18 cellular contexts compared by ENCODE assay signal in genomic region chr6:7960141-7960540, GRCh38. TPM values are rescaled to one million over a fixed set of nuclear protein-coding genes. Genes with fewer than 3 reads are reported as not detected.
DNase-seq lines count a peak whose midpoint lies in the region; ATAC-seq lines count a peak whose summit lies in the region.
"Had no signal": no experiment of that assay in that cellular context is flagged by ENCODE, and none has a peak within 500 bp of the region (broad histone marks: within the 10 kb centered on the region; RNA-seq: fewer than 3 reads in every experiment).

No MANE protein-coding gene starts in this region.

- POLR2A ChIA-PET in activated CD4-positive, alpha-beta T cell treated with anti-CD3 and anti-CD28 coated beads for 36 hours (lab: Charles Lee): no interaction called here

- DNase-seq in activated CD4-positive, alpha-beta T cell treated with anti-CD3 and anti-CD28 coated beads, Interleukin-2, amount 10 ng/mL, durations not matched to agents 24 days and 14 days: peak; percentile 14
- no peak for DNase-seq in activated CD4-positive, alpha-beta T cell treated with anti-CD3 and anti-CD28 coated beads for 36 hours
- peak; percentile 59 for DNase-seq in dermis blood vessel endothelial cell
- no peak for DNase-seq in SIG-M5 (lab: John Stamatoyannopoulos, UW)
- no peak for DNase-seq in NCI-H2227 treated with DMSO at 0.1 percent for 48 hours (lab: John Stamatoyannopoulos, UW)
- DNase-seq: Caco-2; CD4-positive, CD25-positive, alpha-beta regulatory T cell; CD8-positive, alpha-beta T cell; DMS153; DND-41; GOT3; HFFc6 had no signal

- peaks cover 2% of the 10 kb centered on the region for H3K27me3 Mint-ChIP-seq in activated CD4-positive, alpha-beta T cell treated with anti-CD3 and anti-CD28 coated beads, Interleukin-2, amount 10 ng/mL, durations not matched to agents 24 days and 14 days
- H3K27me3 Mint-ChIP-seq in activated CD4-positive, alpha-beta T cell treated with anti-CD3 and anti-CD28 coated beads for 36 hours: peaks cover 5% of the 10 kb centered on the region
- H3K27me3 Mint-ChIP-seq: B cell had no signal

- ATAC-seq in activated CD4-positive, alpha-beta T cell treated with anti-CD3 and anti-CD28 coated beads for 36 hours: no peak
- ATAC-seq: CD8-positive, alpha-beta T cell had no signal

- no peaks in the 10 kb centered on the region for H3K36me3 Mint-ChIP-seq in activated CD4-positive, alpha-beta T cell treated with anti-CD3 and anti-CD28 coated beads, Interleukin-2, amount 10 ng/mL, durations not matched to agents 24 days and 14 days (ENCODE audit: low read depth)
- peaks cover under 1% of the 10 kb centered on the region for H3K36me3 Mint-ChIP-seq in activated CD4-positive, alpha-beta T cell treated with anti-CD3 and anti-CD28 coated beads for 36 hours (ENCODE audit: low read depth)
- H3K36me3 Mint-ChIP-seq: CD4-positive, CD25-positive, alpha-beta regulatory T cell; CD8-positive, alpha-beta T cell had no signal

- intact Hi-C loops in activated CD4-positive, alpha-beta T cell treated with anti-CD3 and anti-CD28 coated beads, Interleukin-2, amount 10 ng/mL, durations not matched to agents 24 days and 14 days (cut with micrococcal nuclease): no loop called here
- intact Hi-C loops in activated CD4-positive, alpha-beta T cell treated with anti-CD3 and anti-CD28 coated beads for 36 hours (cut with DNase I, micrococcal nuclease): no loop called here

- no peak overlapping the region for H3K4me3 Mint-ChIP-seq in activated CD4-positive, alpha-beta T cell treated with anti-CD3 and anti-CD28 coated beads, Interleukin-2, amount 10 ng/mL, durations not matched to agents 24 days and 14 days
- H3K4me3 Mint-ChIP-seq in activated CD4-positive, alpha-beta T cell treated with anti-CD3 and anti-CD28 coated beads for 36 hours: no peak overlapping the region
- H3K4me3 Mint-ChIP-seq: B cell; CD4-positive, CD25-positive, alpha-beta regulatory T cell; CD8-positive, alpha-beta T cell; HFFc6 had no signal

- H3K4me1 Mint-ChIP-seq in activated CD4-positive, alpha-beta T cell treated with anti-CD3 and anti-CD28 coated beads, Interleukin-2, amount 10 ng/mL, durations not matched to agents 24 days and 14 days: no peaks in the 10 kb centered on the region
- H3K4me1 Mint-ChIP-seq in activated CD4-positive, alpha-beta T cell treated with anti-CD3 and anti-CD28 coated beads for 36 hours: peaks cover 10% of the 10 kb centered on the region

- no peaks in the 10 kb centered on the region for H3K4me1 ChIP-seq in mucosa of rectum (ENCODE audit: control insufficient read depth in 2 of 2, insufficient read depth in 2 of 2, low read length in 2 of 2)
- H3K4me1 ChIP-seq: Caco-2, HAP-1 had no signal

- no peaks in the 10 kb centered on the region for H3K36me3 ChIP-seq in mucosa of rectum (ENCODE audit: control insufficient read depth in 2 of 2, insufficient read depth in 2 of 2, low read length in 2 of 2)
- H3K36me3 ChIP-seq: BLaER1, HAP-1 had no signal

- no peak overlapping the region for H3K27ac Mint-ChIP-seq in activated CD4-positive, alpha-beta T cell treated with anti-CD3 and anti-CD28 coated beads, Interleukin-2, amount 10 ng/mL, durations not matched to agents 24 days and 14 days
- H3K27ac Mint-ChIP-seq in activated CD4-positive, alpha-beta T cell treated with anti-CD3 and anti-CD28 coated beads for 36 hours: no peak overlapping the region
- H3K27ac Mint-ChIP-seq: B cell; CD4-positive, CD25-positive, alpha-beta regulatory T cell; CD8-positive, alpha-beta T cell; HFFc6 had no signal

- H3K27ac ChIP-seq in mucosa of rectum (ENCODE audit: low read depth in 2 of 2, low read length in 2 of 2): peak overlapping the region; percentile 17 to 40
- H3K27ac ChIP-seq: 22Rv1, BLaER1, C4-2B had no signal

- H3K27me3 ChIP-seq in mucosa of rectum (ENCODE audit: control insufficient read depth in 2 of 2, insufficient read depth in 2 of 2, low read length in 2 of 2): no peaks in the 10 kb centered on the region
- H3K27me3 ChIP-seq: BLaER1 had no signal

- H3K4me3 ChIP-seq in mucosa of rectum (ENCODE audit: low read length in 2 of 2): no peak overlapping the region
- H3K4me3 ChIP-seq: BLaER1, HAP-1 had no signal

- peaks cover 4% of the 10 kb centered on the region for H3K9me3 Mint-ChIP-seq in activated CD4-positive, alpha-beta T cell treated with anti-CD3 and anti-CD28 coated beads, Interleukin-2, amount 10 ng/mL, durations not matched to agents 24 days and 14 days
- peaks cover 1% of the 10 kb centered on the region for H3K9me3 Mint-ChIP-seq in activated CD4-positive, alpha-beta T cell treated with anti-CD3 and anti-CD28 coated beads for 36 hours (ENCODE audit: low read depth)
- H3K9me3 Mint-ChIP-seq: HFFc6 had no signal

- H3K9me3 ChIP-seq in mucosa of rectum (ENCODE audit: control insufficient read depth in 2 of 2, low read length in 2 of 2): no peaks in the 10 kb centered on the region
- H3K9me3 ChIP-seq: Caco-2, HAP-1 had no signal

- H3K9ac ChIP-seq in mucosa of rectum (ENCODE audit: low read depth in 1 of 2, low read length in 2 of 2): no peak overlapping the region
- H3K9ac ChIP-seq: BLaER1 had no signal

- CTCF ChIA-PET in activated CD4-positive, alpha-beta T cell treated with anti-CD3 and anti-CD28 coated beads for 36 hours (lab: Charles Lee): interaction anchor here (0.6 kb wide), 1 partner anchor 9 kb away, joined by 3 read pairs; no protein-coding TSS in a partner anchor

RNA-seq across cellular contexts. Expression of gene TXNDC5, which starts 49.6 kb away (rescaled TPM):
- 111 and 112 TPM in 2 replicates for total RNA-seq in activated CD4-positive, alpha-beta T cell treated with anti-CD3 and anti-CD28 coated beads, Interleukin-2, amount 10 ng/mL, durations not matched to agents 24 days and 14 days
- total RNA-seq in activated CD4-positive, alpha-beta T cell treated with anti-CD3 and anti-CD28 coated beads for 36 hours: 10 to 100 TPM; 44.4 to 52.8 TPM
- total RNA-seq in dermis blood vessel endothelial cell: 2,879 and 3,040 TPM in 2 replicates

Comparison
In these comparisons a context has a peak if more than half of its experiments do, and no peak if none do; other contexts are left out.
1. DNase-seq: peak in activated CD4-positive, alpha-beta T cell treated with anti-CD3 and anti-CD28 coated beads, Interleukin-2, amount 10 ng/mL, durations not matched to agents 24 days and 14 days (single experiment) and dermis blood vessel endothelial cell (single experiment); none in activated CD4-positive, alpha-beta T cell treated with anti-CD3 and anti-CD28 coated beads for 36 hours (single experiment), SIG-M5 (single experiment) and NCI-H2227 treated with DMSO at 0.1 percent for 48 hours (single experiment).
2. RNA of gene TXNDC5, which starts 49.6 kb away (total RNA-seq): 2,879 to 3,040 TPM in dermis blood vessel endothelial cell; 111 to 112 TPM in activated CD4-positive, alpha-beta T cell treated with anti-CD3 and anti-CD28 coated beads, Interleukin-2, amount 10 ng/mL, durations not matched to agents 24 days and 14 days and 44.4 to 52.8 TPM in activated CD4-positive, alpha-beta T cell treated with anti-CD3 and anti-CD28 coated beads for 36 hours; every median in the first group is over 10 times any median in the second.